In the genomic region with DNA sequence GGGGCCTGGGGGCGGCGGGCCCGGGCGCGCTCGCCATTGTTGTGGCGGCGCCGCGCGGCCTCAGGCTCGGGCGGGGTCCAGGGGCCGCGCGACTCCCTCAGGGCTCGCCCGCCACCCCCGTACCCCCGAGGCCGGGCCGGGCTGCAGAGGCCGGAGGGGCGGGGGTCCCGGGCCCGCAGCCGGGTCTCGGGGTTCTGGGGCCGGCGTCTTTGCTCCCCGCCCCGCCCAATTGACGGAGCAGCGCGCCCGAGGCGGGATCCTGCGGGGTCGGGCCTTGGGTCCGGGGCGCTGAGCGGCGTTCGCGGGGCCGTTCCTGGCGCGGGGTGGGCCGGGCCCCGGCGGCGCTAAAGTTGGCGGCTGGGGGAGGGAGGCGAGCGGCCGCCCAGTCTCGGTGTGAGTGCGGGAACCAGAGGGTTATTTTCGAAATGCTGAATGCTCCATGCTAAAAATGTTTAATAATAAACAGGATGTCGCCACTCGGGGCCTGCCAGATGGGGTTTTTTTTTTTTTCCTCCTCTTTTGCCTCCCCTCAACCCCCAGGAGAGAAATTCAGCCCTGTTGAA, we compare ENCODE assay signal across 8 cellular contexts. TPM values are rescaled to one million over a fixed set of nuclear protein-coding genes. Genes with fewer than 3 reads are reported as not detected.
A peak's percentile ranks its signal among the peaks of the same experiment; 100 is the strongest.
DNase-seq lines count a peak whose midpoint lies in the region; ATAC-seq and TF ChIP-seq lines count a peak whose summit lies in the region.

No MANE protein-coding gene starts in this region.

- ATAC-seq in GM21723 (IDR thresholded peaks at IDR 0.05; ENCODE audit: unreplicated experiment) (peak; percentile 22), HG02870 (IDR thresholded peaks at IDR 0.05; ENCODE audit: unreplicated experiment) (no peak)

- H3K27me3 Mint-ChIP-seq in activated T-helper 1 cell treated with anti-CD3 and anti-CD28 coated beads, Interleukin-12 subunit alpha, Interleukin-12 subunit beta, Interleukin-2, Interleukin-4 antibody, amounts not matched to agents 30 ng/mL and 10 ng/mL and 1 ng/mL, durations not matched to agents 14 hours and 24 hours and 36 hours (ENCODE audit: insufficient read depth): peaks cover 21% of the 10 kb centered on the region
- H3K27me3 Mint-ChIP-seq in nephron progenitor cell (ENCODE audit: low read depth, poor library complexity): no peaks in the 10 kb centered on the region

- TF ChIP-seq POLR2A in NB4 (IDR thresholded peaks at IDR 0.05; ENCODE audit: extremely low read depth, insufficient read length): no peak

- H3K4me3 Mint-ChIP-seq in activated T-helper 1 cell treated with anti-CD3 and anti-CD28 coated beads, Interleukin-12 subunit alpha, Interleukin-12 subunit beta, Interleukin-2, Interleukin-4 antibody, amounts not matched to agents 30 ng/mL and 10 ng/mL and 1 ng/mL, durations not matched to agents 14 hours and 24 hours and 36 hours: peak overlapping the region; percentile 89
- peak overlapping the region; percentile 98 for H3K4me3 Mint-ChIP-seq in nephron progenitor cell

- DNase-seq in Daoy (ENCODE audit: low read depth) (peak; percentile 65), NB4 (ENCODE audit: low read depth) (peak; percentile 63), fibroblast of gingiva (ENCODE audit: low read depth) (peak; percentile 74), nephron progenitor cell (peak; percentile 61), COLO829 (ENCODE audit: low spot score) (no peak)
- peak; percentile 44 for DNase-seq in activated T-helper 1 cell treated with anti-CD3 and anti-CD28 coated beads, Interleukin-12 subunit alpha, Interleukin-12 subunit beta, Interleukin-2, Interleukin-4 antibody, amounts not matched to agents 30 ng/mL and 10 ng/mL and 1 ng/mL, durations not matched to agents 14 hours and 24 hours and 36 hours (ENCODE audit: low spot score)

- H3K4me1 Mint-ChIP-seq in activated T-helper 1 cell treated with anti-CD3 and anti-CD28 coated beads, Interleukin-12 subunit alpha, Interleukin-12 subunit beta, Interleukin-2, Interleukin-4 antibody, amounts not matched to agents 30 ng/mL and 10 ng/mL and 1 ng/mL, durations not matched to agents 14 hours and 24 hours and 36 hours (ENCODE audit: low read depth): peaks cover 50% of the 10 kb centered on the region
- H3K4me1 Mint-ChIP-seq in nephron progenitor cell: peaks cover 59% of the 10 kb centered on the region

- intact Hi-C loops in activated T-helper 1 cell treated with anti-CD3 and anti-CD28 coated beads, Interleukin-12 subunit alpha, Interleukin-12 subunit beta, Interleukin-2, Interleukin-4 antibody, amounts not matched to agents 30 ng/mL and 10 ng/mL and 1 ng/mL, durations not matched to agents 14 hours and 24 hours and 36 hours (cut with micrococcal nuclease): loop anchor here (1.0 to 10.0 kb wide), 11 partner anchors 13 to 960 kb away; a partner anchor contains a TSS

- TF ChIP-seq CTCF in NB4 (IDR thresholded peaks at IDR 0.05; ENCODE audit: low read depth, low read length) (no peak), nephron progenitor cell (IDR thresholded peaks at IDR 0.05) (no peak)

- no peaks in the 10 kb centered on the region for H3K9me3 Mint-ChIP-seq in activated T-helper 1 cell treated with anti-CD3 and anti-CD28 coated beads, Interleukin-12 subunit alpha, Interleukin-12 subunit beta, Interleukin-2, Interleukin-4 antibody, amounts not matched to agents 30 ng/mL and 10 ng/mL and 1 ng/mL, durations not matched to agents 14 hours and 24 hours and 36 hours
- no peaks in the 10 kb centered on the region for H3K9me3 Mint-ChIP-seq in nephron progenitor cell

- H3K4me3 ChIP-seq in NB4 (ENCODE audit: low read depth, low read length): peak overlapping the region; percentile 91

- H3K36me3 Mint-ChIP-seq in activated T-helper 1 cell treated with anti-CD3 and anti-CD28 coated beads, Interleukin-12 subunit alpha, Interleukin-12 subunit beta, Interleukin-2, Interleukin-4 antibody, amounts not matched to agents 30 ng/mL and 10 ng/mL and 1 ng/mL, durations not matched to agents 14 hours and 24 hours and 36 hours (ENCODE audit: low read depth): peaks cover 10% of the 10 kb centered on the region
- peaks cover 3% of the 10 kb centered on the region for H3K36me3 Mint-ChIP-seq in nephron progenitor cell (ENCODE audit: low read depth)

- H3K27ac Mint-ChIP-seq in activated T-helper 1 cell treated with anti-CD3 and anti-CD28 coated beads, Interleukin-12 subunit alpha, Interleukin-12 subunit beta, Interleukin-2, Interleukin-4 antibody, amounts not matched to agents 30 ng/mL and 10 ng/mL and 1 ng/mL, durations not matched to agents 14 hours and 24 hours and 36 hours: peak overlapping the region; percentile 93
- H3K27ac Mint-ChIP-seq in nephron progenitor cell: peak overlapping the region; percentile 97

RNA-seq across cellular contexts. Expression of a gene that starts 0.7 kb away (rescaled TPM):
- 54.0 and 83.5 TPM in 2 replicates for total RNA-seq in Daoy (2014; rRNA removed; shearing (Covaris generic))
- 103 and 108 TPM in 2 replicates for total RNA-seq in activated T-helper 1 cell treated with anti-CD3 and anti-CD28 coated beads, Interleukin-12 subunit alpha, Interleukin-12 subunit beta, Interleukin-2, Interleukin-4 antibody, amounts not matched to agents 30 ng/mL and 10 ng/mL and 1 ng/mL, durations not matched to agents 14 hours and 24 hours and 36 hours
